Comparison of ENCODE assay signal across 22 cellular contexts in the genomic region with DNA sequence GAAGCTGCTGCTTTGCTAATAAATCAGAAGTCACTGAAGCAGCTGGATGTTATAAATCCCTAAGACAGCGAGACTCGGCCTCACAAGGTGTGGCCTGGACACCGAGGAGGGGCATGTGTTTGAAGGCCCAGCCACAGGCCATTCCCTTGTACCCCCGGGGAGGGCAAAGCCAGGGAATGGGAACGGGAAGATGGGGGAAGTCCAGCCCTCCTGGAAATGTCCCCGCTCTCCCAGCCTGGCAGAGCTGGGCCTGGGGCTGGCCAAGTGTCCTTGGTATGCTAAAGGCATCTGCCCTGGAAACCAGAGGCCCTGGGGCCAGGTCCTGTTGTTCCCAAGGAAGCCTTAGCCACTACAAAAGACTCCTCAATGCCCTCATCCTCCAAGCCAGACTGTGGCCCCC. TPM values are rescaled to one million over a fixed set of nuclear protein-coding genes. Genes with fewer than 3 reads are reported as not detected.
DNase-seq lines count a peak whose midpoint lies in the region; ATAC-seq and TF ChIP-seq lines count a peak whose summit lies in the region.
"Had no signal": no experiment of that assay in that cellular context is flagged by ENCODE, and none has a peak within 500 bp of the region (broad histone marks: within the 10 kb centered on the region; RNA-seq: fewer than 3 reads in every experiment).

No MANE protein-coding gene starts in this region.

- H3K4me1 ChIP-seq in NT2/D1 (ENCODE audit: insufficient read depth, insufficient read length) (peaks cover 31% of the 10 kb centered on the region), sigmoid colon (peaks cover 0 to 36% (median 6%) of the 10 kb centered on the region in 4 donors)

- H3K27me3 ChIP-seq in NT2/D1 (ENCODE audit: insufficient read depth, insufficient read length): no peaks in the 10 kb centered on the region
- H3K27me3 ChIP-seq in sigmoid colon: peaks cover 8 to 40% (median 26%) of the 10 kb centered on the region in 3 donors

- H3K4me3 ChIP-seq in NT2/D1 (ENCODE audit: insufficient read length, low read depth) (no peak overlapping the region), sigmoid colon (no peak overlapping the region)
- H3K4me3 ChIP-seq: adrenal gland, HAP-1, K562, mucosa of descending colon, skin epidermis had no signal

- no peak overlapping the region for H3K27ac ChIP-seq in sigmoid colon
- H3K27ac ChIP-seq: adrenal gland, HL-60, skin epidermis, VCaP had no signal

- 54 to 63% methylated on average over 6 of the region's 6 CpGs for WGBS in sigmoid colon, 2 donors

- no peak for TF ChIP-seq EP300 in sigmoid colon (IDR thresholded peaks at IDR 0.05)

- H3K4me3 Mint-ChIP-seq in effector memory CD8-positive, alpha-beta T cell: no peak overlapping the region
- H3K4me3 Mint-ChIP-seq: activated CD8-positive, alpha-beta T cell treated with anti-CD3 and anti-CD28 coated beads, Interleukin-2, amount 10 ng/mL, durations not matched to agents 7 days and 5 days; activated T-helper 17 cell treated with anti-CD3 and anti-CD28 coated beads, Interleukin-2, amount 50 U/mL, for 72 hours; T-helper 1 cell treated with Interleukin-12 subunit alpha and Interleukin-12 subunit beta and Interleukin-4 antibody, amounts not matched to agents 30 μg/mL and 1 μg/mL, for 36 hours had no signal

- H3K27ac Mint-ChIP-seq in effector memory CD8-positive, alpha-beta T cell: no peak overlapping the region
- H3K27ac Mint-ChIP-seq: activated CD8-positive, alpha-beta T cell treated with anti-CD3 and anti-CD28 coated beads, Interleukin-2, amount 10 ng/mL, durations not matched to agents 7 days and 5 days; activated T-helper 17 cell treated with anti-CD3 and anti-CD28 coated beads, Interleukin-2, amount 50 U/mL, for 72 hours; T-helper 1 cell treated with Interleukin-12 subunit alpha and Interleukin-12 subunit beta and Interleukin-4 antibody, amounts not matched to agents 30 μg/mL and 1 μg/mL, for 36 hours had no signal

- no peak for TF ChIP-seq POLR2A in sigmoid colon (IDR thresholded peaks at IDR 0.05)

- intact Hi-C loops in sigmoid colon (cut with DNase I): loop anchor here (5.0 kb wide), 1 partner anchor 118 kb away; no protein-coding TSS in a partner anchor

- peak overlapping the region; percentile 34 for H3K9ac ChIP-seq in NT2/D1 (ENCODE audit: insufficient read length, low read depth)

- H3K36me3 Mint-ChIP-seq in effector memory CD8-positive, alpha-beta T cell (ENCODE audit: insufficient read depth): no peaks in the 10 kb centered on the region

- H3K4me1 Mint-ChIP-seq in effector memory CD8-positive, alpha-beta T cell (ENCODE audit: low read depth in 2 of 2): peaks cover 4 to 12% of the 10 kb centered on the region in 2 donors

- TF ChIP-seq CTCF in sigmoid colon (IDR thresholded peaks at IDR 0.05): no peak

- no peak for DNase-seq in NT2/D1 (ENCODE audit: low read depth, low spot score)
- peak; percentile 26 for DNase-seq in cerebellum (ENCODE audit: low spot score)
- peak; percentile 74 for DNase-seq in medulla oblongata (ENCODE audit: extremely low spot score)
- DNase-seq in sigmoid colon: peak; percentile 54
- no peak for DNase-seq in occipital lobe (lab: John Stamatoyannopoulos, UW)
- no peak for DNase-seq in stimulated activated CD4-positive, alpha-beta T cell treated with anti-CD3 and anti-CD28 coated beads, Interleukin-4, amount 100 ng/mL, for 24 hours
- no peak for DNase-seq in effector memory CD8-positive, alpha-beta T cell
- DNase-seq: activated CD8-positive, alpha-beta T cell treated with anti-CD3 and anti-CD28 coated beads, Interleukin-2, amount 10 ng/mL, durations not matched to agents 7 days and 5 days; GDM1; mucosa of descending colon; NCI-H2029 treated with DMSO at 0.1 percent for 48 hours; NCI-H510A; stimulated activated CD8-positive, alpha-beta memory T cell treated with anti-CD3 and anti-CD28 coated beads, Interleukin-4, amount 100 ng/mL, for 48 hours had no signal

- no peak for ATAC-seq in effector memory CD8-positive, alpha-beta T cell (replicated peaks)
- ATAC-seq: activated CD8-positive, alpha-beta T cell treated with anti-CD3 and anti-CD28 coated beads, Interleukin-2, amount 10 ng/mL, durations not matched to agents 7 days and 5 days; activated T-helper 17 cell treated with anti-CD3 and anti-CD28 coated beads, Interleukin-2, amount 50 U/mL, for 72 hours; mucosa of descending colon had no signal

- H3K9me3 Mint-ChIP-seq in effector memory CD8-positive, alpha-beta T cell: no peaks in the 10 kb centered on the region
- H3K9me3 Mint-ChIP-seq: activated T-helper 17 cell treated with anti-CD3 and anti-CD28 coated beads, Interleukin-2, amount 50 U/mL, for 72 hours; T-helper 1 cell treated with Interleukin-12 subunit alpha and Interleukin-12 subunit beta and Interleukin-4 antibody, amounts not matched to agents 30 μg/mL and 1 μg/mL, for 36 hours had no signal

- H3K36me3 ChIP-seq in NT2/D1 (ENCODE audit: insufficient read depth, insufficient read length, low read length): peaks cover 10% of the 10 kb centered on the region
- no peaks in the 10 kb centered on the region for H3K36me3 ChIP-seq in sigmoid colon
- H3K36me3 ChIP-seq: adrenal gland, HAP-1 had no signal

- H3K27me3 Mint-ChIP-seq in effector memory CD8-positive, alpha-beta T cell: peaks cover 12 to 80% of the 10 kb centered on the region in 2 donors

- no peaks in the 10 kb centered on the region for H3K9me3 ChIP-seq in NT2/D1 (ENCODE audit: insufficient read depth, low read length)
- H3K9me3 ChIP-seq in sigmoid colon: no peaks in the 10 kb centered on the region
- H3K9me3 ChIP-seq: adrenal gland, HAP-1, mucosa of descending colon had no signal

RNA-seq across cellular contexts. Expression of gene CHST1, which starts 11.2 kb away (rescaled TPM):
- total RNA-seq in cerebellum (9.8 TPM), sigmoid colon (1 to 10 TPM in 3 of 4 donors, under 1 TPM in 1; 0.55 to 1.5 (median 1.5) TPM), occipital lobe (10.5 TPM)
- polyA plus RNA-seq in sigmoid colon: 1 to 10 TPM in 1 of 3 donors, under 1 TPM in 2; 0.23 to 1.2 (median 0.60) TPM
- total RNA-seq: activated CD8-positive, alpha-beta T cell treated with anti-CD3 and anti-CD28 coated beads, Interleukin-2, amount 10 ng/mL, durations not matched to agents 7 days and 5 days; activated T-helper 17 cell treated with anti-CD3 and anti-CD28 coated beads, Interleukin-2, amount 50 U/mL, for 72 hours; OCI-LY7 had no signal

Comparison
In these comparisons a context has a peak if more than half of its experiments do, and no peak if none do; other contexts are left out.
1. DNase-seq: peak in cerebellum (single experiment), medulla oblongata (single experiment) and sigmoid colon (single experiment); none in NT2/D1 (single experiment), occipital lobe (single experiment), stimulated activated CD4-positive, alpha-beta T cell treated with anti-CD3 and anti-CD28 coated beads, Interleukin-4, amount 100 ng/mL, for 24 hours (single experiment) and effector memory CD8-positive, alpha-beta T cell (0 of 3).